ENCODE assay signal across 1 cellular context in the genomic region with DNA sequence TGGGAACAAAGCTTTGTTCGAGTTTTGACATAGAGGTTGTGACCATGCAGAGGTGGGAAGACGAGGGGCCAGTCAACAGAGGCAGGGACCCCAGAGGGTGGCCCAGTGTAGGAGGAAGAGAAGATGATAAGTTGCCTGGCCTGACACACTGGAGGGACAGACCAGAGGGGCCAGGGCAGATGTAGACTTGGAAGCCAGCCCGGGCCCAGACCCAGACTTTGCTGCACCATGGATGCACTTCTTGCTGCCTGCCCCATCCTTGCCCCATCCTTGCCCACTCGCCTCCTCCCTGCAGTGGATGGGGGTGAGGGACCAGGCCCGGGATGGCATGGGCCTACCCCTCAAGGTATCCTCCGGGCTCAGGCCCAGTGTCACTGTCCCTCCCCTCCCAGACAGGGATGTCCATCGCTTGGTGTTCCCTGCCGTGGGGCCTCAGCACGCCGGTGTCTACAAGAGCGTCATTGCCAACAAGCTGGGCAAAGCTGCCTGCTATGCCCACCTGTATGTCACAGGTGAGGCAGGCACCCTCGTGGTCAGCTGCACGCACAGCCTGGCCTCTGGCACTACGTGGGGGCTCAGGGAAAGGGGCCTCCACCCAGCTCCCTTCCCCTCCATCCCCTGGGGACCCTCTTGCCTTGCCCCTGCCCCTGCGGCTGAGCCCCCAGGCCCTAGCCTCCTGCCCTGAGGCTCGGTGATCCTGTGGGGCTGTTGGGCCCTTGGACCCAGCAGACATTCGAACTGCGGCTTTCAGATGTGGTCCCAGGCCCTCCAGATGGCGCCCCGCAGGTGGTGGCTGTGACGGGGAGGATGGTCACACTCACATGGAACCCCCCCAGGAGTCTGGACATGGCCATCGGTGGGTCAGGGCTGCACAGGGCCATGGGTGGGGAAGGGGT.
TF ChIP-seq lines count a peak whose summit lies in the region.

No MANE protein-coding gene starts in this region.

TF ChIP-seq in H1, 55 proteins besides CTCF, POLR2A, EP300 and RAD21:
- TF ChIP-seq KDM1A (IDR thresholded peaks at IDR 0.05; ENCODE audit: borderline replicate concordance, low read length) (no peak), RBBP5 (IDR thresholded peaks at IDR 0.05; ENCODE audit: borderline replicate concordance, low read depth, low read length) (no peak), FOSL1 (IDR thresholded peaks at IDR 0.05; ENCODE audit: insufficient read depth, low read depth, low read length) (no peak), SP2 (IDR thresholded peaks at IDR 0.05; ENCODE audit: low read length) (no peak), TBP (IDR thresholded peaks at IDR 0.05; ENCODE audit: low read depth, low read length) (no peak), HDAC2 (IDR thresholded peaks at IDR 0.05; ENCODE audit: borderline replicate concordance in 1 of 2, low read depth in 2 of 2, low read length in 2 of 2) (no peak)
- TF ChIP-seq, protein P1, sequence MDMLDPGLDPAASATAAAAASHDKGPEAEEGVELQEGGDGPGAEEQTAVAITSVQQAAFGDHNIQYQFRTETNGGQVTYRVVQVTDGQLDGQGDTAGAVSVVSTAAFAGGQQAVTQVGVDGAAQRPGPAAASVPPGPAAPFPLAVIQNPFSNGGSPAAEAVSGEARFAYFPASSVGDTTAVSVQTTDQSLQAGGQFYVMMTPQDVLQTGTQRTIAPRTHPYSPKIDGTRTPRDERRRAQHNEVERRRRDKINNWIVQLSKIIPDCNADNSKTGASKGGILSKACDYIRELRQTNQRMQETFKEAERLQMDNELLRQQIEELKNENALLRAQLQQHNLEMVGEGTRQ (IDR thresholded peaks at IDR 0.05; ENCODE audit: low read length): no peak
- TF ChIP-seq, protein P2, sequence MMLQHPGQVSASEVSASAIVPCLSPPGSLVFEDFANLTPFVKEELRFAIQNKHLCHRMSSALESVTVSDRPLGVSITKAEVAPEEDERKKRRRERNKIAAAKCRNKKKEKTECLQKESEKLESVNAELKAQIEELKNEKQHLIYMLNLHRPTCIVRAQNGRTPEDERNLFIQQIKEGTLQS (IDR thresholded peaks at IDR 0.05; ENCODE audit: insufficient read depth, low read depth, low read length): no peak
